ENCODE assay signal across 27 cellular contexts in the genomic region with DNA sequence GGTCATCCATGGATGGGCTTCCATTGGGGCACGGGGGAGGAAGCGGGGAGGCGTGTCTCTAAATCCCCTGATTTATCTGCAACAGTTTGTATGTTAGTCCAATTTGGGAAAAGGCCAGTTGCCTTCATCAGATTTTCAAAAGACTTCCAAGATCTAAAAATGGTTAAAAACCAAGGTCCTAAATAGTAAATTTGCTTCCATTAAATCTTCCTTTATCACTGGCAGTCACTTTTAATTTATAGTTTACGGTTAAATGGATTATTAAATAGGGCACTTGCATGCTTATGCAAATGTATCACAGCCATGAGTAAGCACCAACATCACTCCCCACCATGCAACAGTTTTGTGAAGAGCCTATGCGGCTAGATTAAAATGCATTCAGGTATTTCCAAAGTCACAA.
"Had no signal": no experiment of that assay in that cellular context is flagged by ENCODE, and none has a peak within 500 bp of the region (broad histone marks: within the 10 kb centered on the region; RNA-seq: fewer than 3 reads in every experiment).

No MANE protein-coding gene starts in this region.

- H3K9me3 Mint-ChIP-seq: activated CD4-positive, alpha-beta T cell treated with anti-CD3 and anti-CD28 coated beads, Interleukin-2, amount 10 ng/mL, durations not matched to agents 7 days and 5 days; activated naive CD4-positive, alpha-beta T cell treated with anti-CD3 and anti-CD28 coated beads for 36 hours; activated naive CD8-positive, alpha-beta T cell treated with anti-CD3 and anti-CD28 coated beads, Interleukin-2, amount 50 U/mL, for 24 hours; activated T-cell treated with anti-CD3 and anti-CD28 coated beads, Interleukin-2, amount 50 U/mL, for 24 hours; activated T-helper 2 cell treated with anti-CD3 and anti-CD28 coated beads, Interferon-gamma antibody, Interleukin-2, Interleukin-4, amounts not matched to agents 10 μg/mL and 5 μg/mL and 100 μg/mL, durations not matched to agents 14 hours and 24 hours and 36 hours; T-helper 1 cell treated with Interleukin-12 subunit alpha and Interleukin-12 subunit beta and Interleukin-4 antibody, amounts not matched to agents 30 μg/mL and 1 μg/mL, for 36 hours; T-helper 2 cell treated with Interferon-gamma antibody and Interleukin-4, amounts not matched to agents 5 μg/mL and 100 μg/mL, for 36 hours had no signal

- H3K27ac Mint-ChIP-seq: activated CD4-positive, alpha-beta T cell treated with anti-CD3 and anti-CD28 coated beads, Interleukin-2, amount 10 ng/mL, durations not matched to agents 7 days and 5 days; activated CD8-positive, alpha-beta T cell treated with anti-CD3 and anti-CD28 coated beads, Interleukin-2, amount 10 ng/mL, durations not matched to agents 7 days and 5 days; activated naive CD4-positive, alpha-beta T cell treated with anti-CD3 and anti-CD28 coated beads for 36 hours; activated naive CD8-positive, alpha-beta T cell; activated naive CD8-positive, alpha-beta T cell treated with anti-CD3 and anti-CD28 coated beads, Interleukin-2, amount 50 U/mL, for 24 hours; activated T-cell treated with anti-CD3 and anti-CD28 coated beads, Interleukin-2, amount 50 U/mL, for 24 hours; activated T-helper 2 cell treated with anti-CD3 and anti-CD28 coated beads, Interferon-gamma antibody, Interleukin-2, Interleukin-4, amounts not matched to agents 10 μg/mL and 5 μg/mL and 100 μg/mL, durations not matched to agents 14 hours and 24 hours and 36 hours; T-helper 1 cell treated with Interleukin-12 subunit alpha and Interleukin-12 subunit beta and Interleukin-4 antibody, amounts not matched to agents 30 μg/mL and 1 μg/mL, for 36 hours; T-helper 2 cell treated with Interferon-gamma antibody and Interleukin-4, amounts not matched to agents 5 μg/mL and 100 μg/mL, for 36 hours had no signal

- FAIRE-seq: TTC549 had no signal

- H3K27me3 Mint-ChIP-seq: activated CD4-positive, alpha-beta T cell treated with anti-CD3 and anti-CD28 coated beads, Interleukin-2, amount 10 ng/mL, durations not matched to agents 7 days and 5 days; activated naive CD8-positive, alpha-beta T cell; activated naive CD8-positive, alpha-beta T cell treated with anti-CD3 and anti-CD28 coated beads, Interleukin-2, amount 50 U/mL, for 24 hours; activated T-cell treated with anti-CD3 and anti-CD28 coated beads, Interleukin-2, amount 50 U/mL, for 24 hours had no signal

- H3K27ac ChIP-seq: brain microvascular endothelial cell, KMS-11 had no signal

- ATAC-seq: activated CD8-positive, alpha-beta T cell treated with anti-CD3 and anti-CD28 coated beads, Interleukin-2, amount 10 ng/mL, durations not matched to agents 7 days and 5 days; activated naive CD8-positive, alpha-beta T cell treated with anti-CD3 and anti-CD28 coated beads, Interleukin-2, amount 50 U/mL, for 24 hours had no signal

- DNase-seq: activated CD4-positive, alpha-beta T cell treated with anti-CD3 and anti-CD28 coated beads, Interleukin-2, amount 10 ng/mL, durations not matched to agents 7 days and 5 days; activated CD4-positive, alpha-beta T cell treated with anti-CD3 and anti-CD28 coated beads, Interleukin-2, amount 50 U/mL, for 48 hours; activated CD8-positive, alpha-beta T cell treated with anti-CD3 and anti-CD28 coated beads, Interleukin-2, amount 10 ng/mL, durations not matched to agents 7 days and 5 days; activated gamma-delta T cell; activated naive CD4-positive, alpha-beta T cell treated with anti-CD3 and anti-CD28 coated beads for 36 hours; activated naive CD8-positive, alpha-beta T cell treated with anti-CD3 and anti-CD28 coated beads, Interleukin-2, amount 50 U/mL, for 24 hours; activated T-cell treated with anti-CD3 and anti-CD28 coated beads, Interleukin-2, amount 50 U/mL, for 24 hours; anterior cingulate cortex; brain microvascular endothelial cell; central memory CD4-positive, alpha-beta T cell; NCI-H1105; NCI-H1417 treated with DMSO at 0.1 percent for 48 hours; NCI-H187 treated with DMSO at 0.1 percent for 48 hours; NCI-H2081; NCI-H2171 treated with DMSO at 0.1 percent for 48 hours; NCI-H2227 treated with DMSO at 0.1 percent for 48 hours; NCI-H446; NCI-H510A treated with DMSO at 0.1 percent for 48 hours; NCI-H526 treated with DMSO at 0.1 percent for 48 hours; NCI-H774; Right ventricle myocardium superior had no signal

- H3K4me3 Mint-ChIP-seq: activated CD4-positive, alpha-beta T cell treated with anti-CD3 and anti-CD28 coated beads, Interleukin-2, amount 10 ng/mL, durations not matched to agents 7 days and 5 days; activated CD8-positive, alpha-beta T cell treated with anti-CD3 and anti-CD28 coated beads, Interleukin-2, amount 10 ng/mL, durations not matched to agents 7 days and 5 days; activated naive CD4-positive, alpha-beta T cell treated with anti-CD3 and anti-CD28 coated beads for 36 hours; activated naive CD8-positive, alpha-beta T cell; activated naive CD8-positive, alpha-beta T cell treated with anti-CD3 and anti-CD28 coated beads, Interleukin-2, amount 50 U/mL, for 24 hours; activated T-cell treated with anti-CD3 and anti-CD28 coated beads, Interleukin-2, amount 50 U/mL, for 24 hours; T-helper 1 cell treated with Interleukin-12 subunit alpha and Interleukin-12 subunit beta and Interleukin-4 antibody, amounts not matched to agents 30 μg/mL and 1 μg/mL, for 36 hours; T-helper 2 cell treated with Interferon-gamma antibody and Interleukin-4, amounts not matched to agents 5 μg/mL and 100 μg/mL, for 36 hours had no signal

- H3K4me2 ChIP-seq: KMS-11 had no signal

- H3K4me1 Mint-ChIP-seq: activated naive CD8-positive, alpha-beta T cell treated with anti-CD3 and anti-CD28 coated beads, Interleukin-2, amount 50 U/mL, for 24 hours had no signal

- H3K27me3 ChIP-seq: brain microvascular endothelial cell had no signal

- H3K36me3 ChIP-seq: brain microvascular endothelial cell had no signal

- H3K9ac ChIP-seq: KMS-11 had no signal
